20 cellular contexts compared by ENCODE assay signal in genomic region chr5:115952579-115952978, GRCh38. TPM values are rescaled to one million over a fixed set of nuclear protein-coding genes. Genes with fewer than 3 reads are reported as not detected.
DNase-seq lines count a peak whose midpoint lies in the region; ATAC-seq, FAIRE-seq and TF ChIP-seq lines count a peak whose summit lies in the region.
"Had no signal": no experiment of that assay in that cellular context is flagged by ENCODE, and none has a peak within 500 bp of the region (broad histone marks: within the 10 kb centered on the region; RNA-seq: fewer than 3 reads in every experiment).

No MANE protein-coding gene starts in this region.

- ATAC-seq in pancreas: peak; percentile 56 to 93 (median 75)
- ATAC-seq: GM12878, HCT116 had no signal

- no peak for FAIRE-seq in pancreas (lab: Jason Lieb, UNC)
- no peak for FAIRE-seq in H54 (lab: Jason Lieb, UNC)
- FAIRE-seq: GM12878, GM18507 had no signal

- no peak overlapping the region for H3K27ac ChIP-seq in pancreas
- H3K27ac ChIP-seq: 22Rv1, BLaER1 had no signal

- H3K4me3 ChIP-seq in pancreas: no peak overlapping the region
- H3K4me3 ChIP-seq in MG63: no peak overlapping the region
- H3K4me3 ChIP-seq: BLaER1, GM12878 had no signal

- TF ChIP-seq CTCF in pancreas (IDR thresholded peaks at IDR 0.05): no peak

- H3K27me3 ChIP-seq in pancreas (no peaks in the 10 kb centered on the region), MG63 (no peaks in the 10 kb centered on the region)
- H3K27me3 ChIP-seq: BLaER1 had no signal

- no peak for TF ChIP-seq POLR2A in H54 (IDR thresholded peaks at IDR 0.05; ENCODE audit: low read depth, low read length)

- no peaks in the 10 kb centered on the region for H3K36me3 ChIP-seq in pancreas
- H3K36me3 ChIP-seq in MG63: no peaks in the 10 kb centered on the region
- H3K36me3 ChIP-seq: BLaER1 had no signal

- intact Hi-C loops in pancreas (cut with DNase I): no loop called here

- DNase-seq in NCI-H748 (lab: John Stamatoyannopoulos, UW; ENCODE audit: unreplicated experiment) (peak; percentile 9), NCI-H748 treated with DMSO at 0.1 percent for 48 hours (lab: John Stamatoyannopoulos, UW) (no peak), NCI-H1105 treated with DMSO at 0.1 percent for 48 hours (lab: John Stamatoyannopoulos, UW) (peak; percentile 70), NCI-H69 (lab: John Stamatoyannopoulos, UW) (peak; percentile 98), pancreas (peak in 1 of 6 donors; percentile 25), MG63 (no peak), H54 (ENCODE audit: insufficient read length, low spot score) (no peak)
- DNase-seq in activated naive CD4-positive, alpha-beta T cell treated with anti-CD3 and anti-CD28 coated beads, Interleukin-2, amount 50 U/mL, for 16 hours: no peak
- DNase-seq: Calu3, DMS79 had no signal

- WGBS in pancreas, 2 donors: 40 to 60% methylated on average over 4 of the region's 4 CpGs

- H3K4me1 ChIP-seq in pancreas: peaks cover 0 to 4% (median 0%) of the 10 kb centered on the region in 3 donors
- H3K4me1 ChIP-seq: BLaER1 had no signal

- H3K9me3 ChIP-seq in pancreas: no peaks in the 10 kb centered on the region
- H3K9me3 ChIP-seq in MG63: peaks cover 2% of the 10 kb centered on the region; the same call in 1 of the 2 replicates
- H3K9me3 ChIP-seq: BLaER1 had no signal

RNA-seq across cellular contexts. Expression of gene LVRN, which starts 9.7 kb away (rescaled TPM):
- under 1 TPM in 5 of 6 donors, not detected in 1; 0.08 to 0.40 (median 0.28) TPM for total RNA-seq in pancreas
- under 1 TPM; 0.16 to 0.61 TPM for polyA plus RNA-seq in pancreas
- 0.10 TPM in 1 of 2 replicates, not detected in the other for total RNA-seq in MG63 (2014; rRNA removed; shearing (Covaris generic); ENCODE audit: low replicate concordance)
- total RNA-seq: A673, G401, H4, HT1080 had no signal
- polyA plus RNA-seq: IgD-negative memory B cell had no signal

Comparison
In these comparisons a context has a peak if more than half of its experiments do, and no peak if none do; other contexts are left out.
1. DNase-seq: peak in NCI-H748 (single experiment), NCI-H1105 treated with DMSO at 0.1 percent for 48 hours (single experiment) and NCI-H69 (single experiment); none in NCI-H748 treated with DMSO at 0.1 percent for 48 hours (single experiment), MG63 (single experiment), H54 (single experiment) and activated naive CD4-positive, alpha-beta T cell treated with anti-CD3 and anti-CD28 coated beads, Interleukin-2, amount 50 U/mL, for 16 hours (single experiment).